ENCODE assay signal across 8 cellular contexts in genomic region chr2:84970956-84971798, GRCh38. TPM values are rescaled to one million over a fixed set of nuclear protein-coding genes. Genes with fewer than 3 reads are reported as not detected.
DNase-seq lines count a peak whose midpoint lies in the region; ATAC-seq, FAIRE-seq and TF ChIP-seq lines count a peak whose summit lies in the region.

Gene KCMF1, plus strand, starts transcription at chr2:84971161. Its CDS starts 291 bp downstream, at chr2:84971452.

- peak in 1 of 2 experiments; percentile 28; a peak in 1 of 5 replicates for TF ChIP-seq EP300 in A549 (IDR thresholded peaks at IDR 0.05)

- no peaks in the 10 kb centered on the region for H3K27me3 ChIP-seq in lower lobe of right lung (ENCODE audit: low read depth)

- no peak for TF ChIP-seq RAD21 in A549 (conservative IDR thresholded peaks at IDR 0.05 in 1 of 2, IDR thresholded peaks at IDR 0.05 in 1 of 2)

- CTCF ChIA-PET in A549 (lab: Yijun Ruan, JAX): interaction anchor here (0.6 to 5.3 kb wide), 7 partner anchors 13 to 315 kb away, joined by 3 to 27 read pairs (median 9); no protein-coding TSS in a partner anchor

- POLR2A ChIA-PET in A549 (lab: Yijun Ruan, JAX): interaction anchor here (0.6 to 4.5 kb wide), 18 partner anchors 9 to 317 kb away, joined by 3 to 70 read pairs (median 4); no protein-coding TSS in a partner anchor

- H3K27ac ChIP-seq in A549 (peak within 1 kb of the TSS; percentile 97 to 98), lower lobe of right lung (peak within 1 kb of the TSS; percentile 96)

- ATAC-seq in A549: peak; percentile 75 to 77
- ATAC-seq in HG02973 (IDR thresholded peaks at IDR 0.05; ENCODE audit: unreplicated experiment): peak; percentile 41
- ATAC-seq in lower lobe of right lung: peak; percentile 76 to 82

- H3K4me1 ChIP-seq in A549 (peaks cover 44% of the 10 kb centered on the region), lower lobe of right lung (peaks cover 64% of the 10 kb centered on the region)

- WGBS in A549 (ENCODE audit: missing lambda C conversion rate): 2% methylated on average over 13 of the region's 125 CpGs

- H3K4me2 ChIP-seq in A549: peak within 1 kb of the TSS; percentile 84

- intact Hi-C loops in lower lobe of right lung (cut with DNase I): no loop called here

- H3K9me3 ChIP-seq in A549 (no peaks in the 10 kb centered on the region), lower lobe of right lung (no peaks in the 10 kb centered on the region)

- H3K36me3 ChIP-seq in lower lobe of right lung: no peaks in the 10 kb centered on the region

- peak in 1 of 2 experiments; percentile 89 for DNase-seq in A549 (ENCODE audit: low read depth in 1 of 2, low spot score in 1 of 2)
- peak; percentile 52 for DNase-seq in GM18507 (ENCODE audit: extremely low spot score, insufficient read length, low read depth)
- peak; percentile 58 for DNase-seq in NCI-H510A (lab: John Stamatoyannopoulos, UW)
- DNase-seq in activated CD8-positive, alpha-beta memory T cell treated with anti-CD3 and anti-CD28 coated beads for 1 hour (ENCODE audit: extremely low read depth in 1 of 2, low read depth in 1 of 2): peak; percentile 12 to 50
- peak; percentile 89 for DNase-seq in ecto neural progenitor cell (ENCODE audit: low spot score)
- DNase-seq in lower lobe of right lung: peak; percentile 83
- peak in 2 of 3 donors; percentile 53 to 56 for DNase-seq in stimulated activated CD4-positive, alpha-beta T cell treated with anti-CD3 and anti-CD28 coated beads, TNF-alpha, amount 100 ng/mL, for 1 hour (ENCODE audit: low read depth in 3 of 3, low spot score in 1 of 3)

- no peak for TF ChIP-seq CTCF in A549 (IDR thresholded peaks at IDR 0.05)
- TF ChIP-seq CTCF in lower lobe of right lung (IDR thresholded peaks at IDR 0.05): no peak

- peak; percentile 40 for TF ChIP-seq POLR2A in A549 (IDR thresholded peaks at IDR 0.05; ENCODE audit: low read length)

- peak within 1 kb of the TSS; percentile 89 for H3K4me3 ChIP-seq in A549
- peak within 1 kb of the TSS; percentile 83 for H3K4me3 ChIP-seq in lower lobe of right lung

- FAIRE-seq in A549 (lab: Jason Lieb, UNC) (no peak), GM18507 (lab: Jason Lieb, UNC) (no peak)

TF ChIP-seq in A549, 52 proteins besides CTCF, POLR2A, EP300 and RAD21:
- no peak for TF ChIP-seq CBX2 (IDR thresholded peaks at IDR 0.05; ENCODE audit: borderline replicate concordance, low read depth)
- TF ChIP-seq MAFK (IDR thresholded peaks at IDR 0.05; ENCODE audit: partially characterized antibody): no peak
- no peak for TF ChIP-seq TFCP2L1 (CRISPR knock-in tag; IDR thresholded peaks at IDR 0.05)
- no peak for TF ChIP-seq EHMT2 (IDR thresholded peaks at IDR 0.05; ENCODE audit: low read depth)
- TF ChIP-seq PHF8 (IDR thresholded peaks at IDR 0.05; ENCODE audit: borderline replicate concordance, low read depth): peak; percentile 54; the same call in 1 of the 2 replicates
- no peak for TF ChIP-seq ZC3H11A (IDR thresholded peaks at IDR 0.05)
- no peak for TF ChIP-seq SREBF2 (IDR thresholded peaks at IDR 0.05)
- peak; percentile 10 to 62; a peak in 3 of 5 replicates for TF ChIP-seq JUN (IDR thresholded peaks at IDR 0.05)
- TF ChIP-seq HDAC2 (IDR thresholded peaks at IDR 0.05): no peak
- no peak for TF ChIP-seq NFE2L2 (conservative IDR thresholded peaks at IDR 0.05; ENCODE audit: low read length)
- TF ChIP-seq NR3C1 (IDR thresholded peaks at IDR 0.05): no peak
- TF ChIP-seq MAX (IDR thresholded peaks at IDR 0.05): no peak
- no peak for TF ChIP-seq JUNB (IDR thresholded peaks at IDR 0.05)
- no peak for TF ChIP-seq HMGXB4 (CRISPR knock-in tag; IDR thresholded peaks at IDR 0.05; ENCODE audit: borderline replicate concordance)
- no peak for TF ChIP-seq GATA3 (IDR thresholded peaks at IDR 0.05; ENCODE audit: borderline replicate concordance)
- TF ChIP-seq NPAS2 (CRISPR knock-in tag; IDR thresholded peaks at IDR 0.05; ENCODE audit: borderline replicate concordance): no peak
- peak; percentile 79 for TF ChIP-seq BCL3 (IDR thresholded peaks at IDR 0.05)
- TF ChIP-seq HEYL (CRISPR knock-in tag; IDR thresholded peaks at IDR 0.05): no peak
- no peak for TF ChIP-seq ZSCAN20 (CRISPR knock-in tag; IDR thresholded peaks at IDR 0.05)
- TF ChIP-seq ESRRA (IDR thresholded peaks at IDR 0.05; ENCODE audit: borderline replicate concordance, low read length): no peak
- TF ChIP-seq MAZ (IDR thresholded peaks at IDR 0.05; ENCODE audit: borderline replicate concordance, low read depth, low read length): 0 out of 2 replicates have a peak, but pooled peaks have one; percentile 28
- TF ChIP-seq CHD2 (IDR thresholded peaks at IDR 0.05; ENCODE audit: low read length, partially characterized antibody): no peak
- no peak for TF ChIP-seq REST (IDR thresholded peaks at IDR 0.05)
- no peak for TF ChIP-seq BHLHE40 (IDR thresholded peaks at IDR 0.05; ENCODE audit: low read depth, low read length)
- no peak for TF ChIP-seq CBX8 (IDR thresholded peaks at IDR 0.05)
- TF ChIP-seq POLR2AphosphoS2 (conservative IDR thresholded peaks at IDR 0.05; ENCODE audit: low read length): no peak
- no peak for TF ChIP-seq USF2 (IDR thresholded peaks at IDR 0.05)
- no peak for TF ChIP-seq ZFP36 (IDR thresholded peaks at IDR 0.05; ENCODE audit: borderline replicate concordance, partially characterized antibody)
- no peak for TF ChIP-seq TP53 (CRISPR knock-in tag; IDR thresholded peaks at IDR 0.05)
- no peak for TF ChIP-seq HOXB13 (CRISPR knock-in tag; IDR thresholded peaks at IDR 0.05; ENCODE audit: low read depth)

RNA-seq across cellular contexts. Expression of gene KCMF1, which starts in this region (rescaled TPM):
- 194 and 221 TPM in 2 replicates for polyA plus RNA-seq in A549 (2011; rRNA removed)
- 52.1 and 59.5 TPM in 2 replicates for polyA plus RNA-seq in A549 (2012; cell fraction: cytosol; rRNA removed)
- polyA plus RNA-seq in A549 (2012; cell fraction: nucleus; rRNA removed): 15.5 and 20.4 TPM in 2 replicates
- 76.5 to 83.9 TPM (median 77.8 TPM) in 3 replicates for polyA plus RNA-seq in A549 (2017; fragmentation: RNase III; extraction: RNeasy Plus Mini Kit Qiagen cat#74134 plus additional on column Dnase treatment)
- polyA minus RNA-seq in A549 (2011; rRNA and poly(A)+ RNA removed): 103 and 125 TPM in 2 replicates
- 64.2 TPM for total RNA-seq in lower lobe of right lung
